35 cellular contexts compared by ENCODE assay signal in genomic region chr19:19142347-19142746, GRCh38. TPM values are rescaled to one million over a fixed set of nuclear protein-coding genes. Genes with fewer than 3 reads are reported as not detected.
"Had no signal": no experiment of that assay in that cellular context is flagged by ENCODE, and none has a peak within 500 bp of the region (broad histone marks: within the 10 kb centered on the region; RNA-seq: fewer than 3 reads in every experiment).

No MANE protein-coding gene starts in this region.

- H3K27me3 ChIP-seq: adrenal gland, body of pancreas, brain microvascular endothelial cell, breast epithelium had no signal

- H3K4me1 ChIP-seq: breast epithelium had no signal

- DNase-seq: activated B cell treated with CpG ODN at 0.5 μM for 24 hours; activated CD4-positive, alpha-beta memory T cell treated with anti-CD3 and anti-CD28 coated beads for 36 hours; activated CD4-positive, alpha-beta T cell treated with anti-CD3 and anti-CD28 coated beads for 4 hours; activated CD4-positive, alpha-beta T cell treated with anti-CD3 and anti-CD28 coated beads, Interleukin-2, amount 10 ng/mL, durations not matched to agents 24 days and 14 days; activated CD4-positive, alpha-beta T cell treated with anti-CD3 and anti-CD28 coated beads, Interleukin-2, amount 50 U/mL, for 1 hour; activated CD4-positive, alpha-beta T cell treated with anti-CD3 and anti-CD28 coated beads, Interleukin-2, amount 50 U/mL, for 4 hours; activated CD4-positive, CD25-positive, alpha-beta regulatory T cell treated with anti-CD3 and anti-CD28 coated beads, Interleukin-2, amount 50 U/mL, for 72 hours; activated CD8-positive, alpha-beta memory T cell treated with anti-CD3 and anti-CD28 coated beads, Interleukin-2, amount 50 U/mL, for 4 hours; activated CD8-positive, alpha-beta T cell treated with anti-CD3 and anti-CD28 coated beads for 36 hours; activated effector memory CD4-positive, alpha-beta T cell treated with anti-CD3 and anti-CD28 coated beads, Interleukin-2, amount 50 U/mL, for 16 hours; activated gamma-delta T cell treated with Interleukin-2 at 50 U/mL for 16 hours; activated naive CD4-positive, alpha-beta T cell; activated naive CD4-positive, alpha-beta T cell treated with anti-CD3 and anti-CD28 coated beads for 36 hours; activated naive CD4-positive, alpha-beta T cell treated with anti-CD3 and anti-CD28 coated beads, Interleukin-2, amount 50 U/mL, for 16 hours; activated naive CD8-positive, alpha-beta T cell treated with anti-CD3 and anti-CD28 coated beads for 36 hours; activated T-cell treated with anti-CD3 and anti-CD28 coated beads for 4 hours; activated T-cell treated with anti-CD3 and anti-CD28 coated beads, Interleukin-2, amount 50 U/mL, for 1 hour; activated T-cell treated with anti-CD3 and anti-CD28 coated beads, Interleukin-2, amount 50 U/mL, for 4 hours; activated T-cell treated with anti-CD3 and anti-CD28 coated beads, Interleukin-2, amount 50 U/mL, for 72 hours; adrenal gland; amniotic stem cell; aorta; body of pancreas; brain microvascular endothelial cell; central memory CD4-positive, alpha-beta T cell; T-helper 1 cell; T-helper 2 cell; T-helper 9 cell had no signal

- H3K27ac ChIP-seq: adrenal gland, body of pancreas, brain microvascular endothelial cell, breast epithelium, VCaP had no signal

- H3K36me3 Mint-ChIP-seq: activated naive CD8-positive, alpha-beta T cell treated with anti-CD3 and anti-CD28 coated beads for 36 hours had no signal

- H3K9me3 Mint-ChIP-seq: activated B cell treated with CpG ODN at 0.5 μM for 24 hours; activated CD4-positive, alpha-beta T cell treated with anti-CD3 and anti-CD28 coated beads, Interleukin-2, amount 10 ng/mL, durations not matched to agents 24 days and 14 days; activated naive CD4-positive, alpha-beta T cell treated with anti-CD3 and anti-CD28 coated beads for 36 hours; activated naive CD4-positive, alpha-beta T cell treated with anti-CD3 and anti-CD28 coated beads, Interleukin-2, amount 50 U/mL, for 72 hours; activated naive CD8-positive, alpha-beta T cell treated with anti-CD3 and anti-CD28 coated beads for 36 hours; activated T-cell treated with anti-CD3 and anti-CD28 coated beads, Interleukin-2, amount 50 U/mL, for 4 hours; activated T-cell treated with anti-CD3 and anti-CD28 coated beads, Interleukin-2, amount 50 U/mL, for 72 hours; activated T-helper 1 cell treated with anti-CD3 and anti-CD28 coated beads, Interleukin-12 subunit alpha, Interleukin-12 subunit beta, Interleukin-2, Interleukin-4 antibody, amounts not matched to agents 30 ng/mL and 10 ng/mL and 1 ng/mL, durations not matched to agents 14 hours and 24 hours and 36 hours; activated T-helper 17 cell treated with anti-CD3 and anti-CD28 coated beads, Interleukin-2, amount 50 U/mL, for 72 hours; T-helper 1 cell treated with Interleukin-12 subunit alpha and Interleukin-12 subunit beta and Interleukin-4 antibody, amounts not matched to agents 30 μg/mL and 1 μg/mL, for 36 hours; T-helper 2 cell treated with Interferon-gamma antibody and Interleukin-4, amounts not matched to agents 5 μg/mL and 100 μg/mL, for 36 hours had no signal

- H3K27me3 Mint-ChIP-seq: activated B cell treated with CpG ODN at 0.5 μM for 24 hours; activated CD4-positive, alpha-beta memory T cell treated with anti-CD3 and anti-CD28 coated beads for 36 hours; activated CD4-positive, alpha-beta T cell treated with anti-CD3 and anti-CD28 coated beads, Interleukin-2, amount 10 ng/mL, durations not matched to agents 24 days and 14 days; activated CD8-positive, alpha-beta T cell treated with anti-CD3 and anti-CD28 coated beads for 36 hours; activated naive CD8-positive, alpha-beta T cell treated with anti-CD3 and anti-CD28 coated beads for 36 hours; activated T-helper 17 cell treated with anti-CD3 and anti-CD28 coated beads, Interleukin-2, amount 50 U/mL, for 72 hours had no signal

- ATAC-seq: activated CD8-positive, alpha-beta T cell treated with anti-CD3 and anti-CD28 coated beads for 36 hours; activated naive CD4-positive, alpha-beta T cell treated with anti-CD3 and anti-CD28 coated beads, Interleukin-2, amount 50 U/mL, for 72 hours; activated T-cell treated with anti-CD3 and anti-CD28 coated beads, Interleukin-2, amount 50 U/mL, for 4 hours; activated T-cell treated with anti-CD3 and anti-CD28 coated beads, Interleukin-2, amount 50 U/mL, for 72 hours; activated T-helper 17 cell treated with anti-CD3 and anti-CD28 coated beads, Interleukin-2, amount 50 U/mL, for 72 hours; body of pancreas had no signal

- H3K4me3 Mint-ChIP-seq: activated B cell treated with CpG ODN at 0.5 μM for 24 hours; activated CD4-positive, alpha-beta memory T cell treated with anti-CD3 and anti-CD28 coated beads for 36 hours; activated CD4-positive, alpha-beta T cell treated with anti-CD3 and anti-CD28 coated beads, Interleukin-2, amount 10 ng/mL, durations not matched to agents 24 days and 14 days; activated CD8-positive, alpha-beta T cell treated with anti-CD3 and anti-CD28 coated beads for 36 hours; activated naive CD4-positive, alpha-beta T cell treated with anti-CD3 and anti-CD28 coated beads for 36 hours; activated naive CD8-positive, alpha-beta T cell treated with anti-CD3 and anti-CD28 coated beads for 36 hours; activated T-cell treated with anti-CD3 and anti-CD28 coated beads, Interleukin-2, amount 50 U/mL, for 4 hours; activated T-cell treated with anti-CD3 and anti-CD28 coated beads, Interleukin-2, amount 50 U/mL, for 72 hours; activated T-helper 1 cell treated with anti-CD3 and anti-CD28 coated beads, Interleukin-12 subunit alpha, Interleukin-12 subunit beta, Interleukin-2, Interleukin-4 antibody, amounts not matched to agents 30 ng/mL and 10 ng/mL and 1 ng/mL, durations not matched to agents 14 hours and 24 hours and 36 hours; activated T-helper 17 cell treated with anti-CD3 and anti-CD28 coated beads, Interleukin-2, amount 50 U/mL, for 72 hours; T-helper 1 cell treated with Interleukin-12 subunit alpha and Interleukin-12 subunit beta and Interleukin-4 antibody, amounts not matched to agents 30 μg/mL and 1 μg/mL, for 36 hours; T-helper 2 cell treated with Interferon-gamma antibody and Interleukin-4, amounts not matched to agents 5 μg/mL and 100 μg/mL, for 36 hours had no signal

- H3K9me3 ChIP-seq: adrenal gland, body of pancreas, breast epithelium had no signal

- H3K27ac Mint-ChIP-seq: activated B cell treated with CpG ODN at 0.5 μM for 24 hours; activated CD4-positive, alpha-beta memory T cell treated with anti-CD3 and anti-CD28 coated beads for 36 hours; activated CD4-positive, alpha-beta T cell treated with anti-CD3 and anti-CD28 coated beads, Interleukin-2, amount 10 ng/mL, durations not matched to agents 24 days and 14 days; activated CD8-positive, alpha-beta T cell treated with anti-CD3 and anti-CD28 coated beads for 36 hours; activated naive CD4-positive, alpha-beta T cell treated with anti-CD3 and anti-CD28 coated beads for 36 hours; activated naive CD8-positive, alpha-beta T cell treated with anti-CD3 and anti-CD28 coated beads for 36 hours; activated T-cell treated with anti-CD3 and anti-CD28 coated beads, Interleukin-2, amount 50 U/mL, for 72 hours; activated T-helper 1 cell treated with anti-CD3 and anti-CD28 coated beads, Interleukin-12 subunit alpha, Interleukin-12 subunit beta, Interleukin-2, Interleukin-4 antibody, amounts not matched to agents 30 ng/mL and 10 ng/mL and 1 ng/mL, durations not matched to agents 14 hours and 24 hours and 36 hours; activated T-helper 17 cell treated with anti-CD3 and anti-CD28 coated beads, Interleukin-2, amount 50 U/mL, for 72 hours; T-helper 1 cell treated with Interleukin-12 subunit alpha and Interleukin-12 subunit beta and Interleukin-4 antibody, amounts not matched to agents 30 μg/mL and 1 μg/mL, for 36 hours; T-helper 2 cell treated with Interferon-gamma antibody and Interleukin-4, amounts not matched to agents 5 μg/mL and 100 μg/mL, for 36 hours had no signal

- H3K4me3 ChIP-seq: adrenal gland, body of pancreas, breast epithelium had no signal

- H3K36me3 ChIP-seq: adrenal gland, brain microvascular endothelial cell, breast epithelium had no signal

RNA-seq across cellular contexts. Expression of gene MEF2B, which starts 27.7 kb away (rescaled TPM):
- total RNA-seq: body of pancreas had no signal
